ENCODE assay signal across 16 cellular contexts in the genomic region with DNA sequence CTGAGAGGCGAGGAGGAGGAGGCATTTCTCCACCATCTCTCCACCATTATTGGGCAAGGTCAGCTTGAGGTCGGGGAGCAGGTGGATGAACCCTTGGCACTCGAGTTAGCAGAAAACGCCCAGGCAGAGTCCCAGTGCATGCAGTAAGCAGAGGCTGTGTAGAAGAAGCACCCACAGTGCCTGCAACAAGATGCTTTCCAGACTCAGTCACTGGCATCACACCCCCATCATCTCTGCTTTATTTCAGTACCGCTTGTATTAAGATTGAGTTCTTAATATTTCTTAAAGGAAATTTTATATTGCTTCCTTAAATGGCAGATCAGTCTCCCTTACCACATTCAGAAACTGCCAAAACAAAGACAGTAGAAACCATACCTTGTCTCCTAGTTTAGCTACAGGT.
A peak's percentile ranks its signal among the peaks of the same experiment; 100 is the strongest.
DNase-seq lines count a peak whose midpoint lies in the region; ATAC-seq and TF ChIP-seq lines count a peak whose summit lies in the region.
"Had no signal": no experiment of that assay in that cellular context is flagged by ENCODE, and none has a peak within 500 bp of the region (broad histone marks: within the 10 kb centered on the region; RNA-seq: fewer than 3 reads in every experiment).

No MANE protein-coding gene starts in this region.

- H3K9ac ChIP-seq in SK-N-SH (no peak overlapping the region), rectal smooth muscle tissue (ENCODE audit: low read length) (no peak overlapping the region)
- H3K9ac ChIP-seq: BLaER1 had no signal

- CTCF ChIA-PET in SK-N-SH (lab: Yijun Ruan, JAX): interaction anchor here (0.9 to 1.5 kb wide), 3 partner anchors 16 to 29 kb away, joined by 3 to 5 read pairs (median 3); no protein-coding TSS in a partner anchor
- CTCF ChIA-PET in GM10248 (lab: Yijun Ruan, JAX): interaction anchor here (1.3 to 1.6 kb wide), 2 partner anchors 14 to 30 kb away, joined by 3 to 6 read pairs; no protein-coding TSS in a partner anchor

- H2AFZ ChIP-seq in SK-N-SH (ENCODE audit: low read depth): no peak overlapping the region

- H3K36me3 ChIP-seq in SK-N-SH (replicated peaks in 1 of 2; ENCODE audit: control insufficient read depth in 1 of 2, insufficient read depth in 2 of 2, low read length in 1 of 2) (peaks cover 27 to 29% of the 10 kb centered on the region in 2 experiments), esophagus muscularis mucosa (peaks cover 0 to 38% (median 26%) of the 10 kb centered on the region in 4 donors), rectal smooth muscle tissue (ENCODE audit: control insufficient read depth, insufficient read depth, low read length) (no peaks in the 10 kb centered on the region)

- H3K4me3 ChIP-seq in SK-N-SH (ENCODE audit: low read depth in 2 of 2, low read length in 1 of 2) (no peak overlapping the region), esophagus muscularis mucosa (no peak overlapping the region), rectal smooth muscle tissue (ENCODE audit: low read length) (no peak overlapping the region)
- H3K4me3 ChIP-seq: BLaER1 had no signal

- no peak for TF ChIP-seq POLR2A in esophagus muscularis mucosa (IDR thresholded peaks at IDR 0.05; ENCODE audit: low read depth)

- H3F3A ChIP-seq in SK-N-SH (replicated peaks; ENCODE audit: insufficient read depth): peaks cover 10% of the 10 kb centered on the region

- H3K4me1 Mint-ChIP-seq in type B pancreatic cell (ENCODE audit: unreplicated experiment): peaks cover 57% of the 10 kb centered on the region
- peaks cover 16% of the 10 kb centered on the region for H3K4me1 Mint-ChIP-seq in progenitor cell of endocrine pancreas (ENCODE audit: low read depth)

- H3K4me1 ChIP-seq in SK-N-SH (ENCODE audit: control insufficient read depth in 1 of 2, insufficient read depth in 2 of 2, low read depth in 1 of 2, low read length in 1 of 2) (peaks cover 33 to 94% of the 10 kb centered on the region in 2 experiments), esophagus muscularis mucosa (peaks cover 62 to 90% (median 75%) of the 10 kb centered on the region in 4 donors), rectal smooth muscle tissue (ENCODE audit: control insufficient read depth, insufficient read depth, low read length) (peaks cover 81% of the 10 kb centered on the region)

- H3K27me3 ChIP-seq in SK-N-SH (ENCODE audit: insufficient read depth): no peaks in the 10 kb centered on the region
- no peaks in the 10 kb centered on the region for H3K27me3 ChIP-seq in esophagus muscularis mucosa
- H3K27me3 ChIP-seq in rectal smooth muscle tissue (ENCODE audit: control insufficient read depth, insufficient read depth, low read length): no peaks in the 10 kb centered on the region
- H3K27me3 ChIP-seq: BLaER1 had no signal

- H3K4me2 ChIP-seq in SK-N-SH: no peak overlapping the region
- H3K4me2 ChIP-seq: BLaER1 had no signal

- no peak for ATAC-seq in SK-N-SH treated with all-trans-retinoic acid at 6 μM for 48 hours

- H3K36me3 Mint-ChIP-seq in type B pancreatic cell (peaks cover 20% of the 10 kb centered on the region), progenitor cell of endocrine pancreas (ENCODE audit: insufficient read depth) (peaks cover 5% of the 10 kb centered on the region)

- H3K79me2 ChIP-seq in SK-N-SH (ENCODE audit: insufficient read depth): peaks cover 6% of the 10 kb centered on the region; the same call in 1 of the 2 replicates

- H3K9me3 Mint-ChIP-seq in type B pancreatic cell (no peaks in the 10 kb centered on the region), progenitor cell of endocrine pancreas (ENCODE audit: low read depth) (no peaks in the 10 kb centered on the region)
- H3K9me3 Mint-ChIP-seq: CD8-positive, alpha-beta memory T cell had no signal

- TF ChIP-seq EP300 in SK-N-SH (IDR thresholded peaks at IDR 0.05; ENCODE audit: borderline replicate concordance in 1 of 2, low read depth in 1 of 2, low read length in 1 of 2) (no peak), esophagus muscularis mucosa (IDR thresholded peaks at IDR 0.05) (no peak)

- peaks cover 6% of the 10 kb centered on the region; the same call in 1 of the 2 replicates for H4K20me1 ChIP-seq in SK-N-SH (ENCODE audit: insufficient read depth)

- DNase-seq in SK-N-SH (no peak), esophagus muscularis mucosa (ENCODE audit: extremely low spot score) (no peak), type B pancreatic cell (ENCODE audit: extremely low spot score, unreplicated experiment) (no peak), progenitor cell of endocrine pancreas (ENCODE audit: low spot score, unreplicated experiment) (no peak), GM10248 (ENCODE audit: extremely low spot score) (no peak)
- no peak for DNase-seq in activated CD8-positive, alpha-beta memory T cell treated with anti-CD3 and anti-CD28 coated beads, Interleukin-2, amount 50 U/mL, for 4 hours
- DNase-seq: CD8-positive, alpha-beta memory T cell; KG1; NCI-H1048; NCI-H146; NCI-H2227 treated with DMSO at 0.1 percent for 48 hours; NCI-H524 treated with DMSO at 0.1 percent for 48 hours had no signal

- H3K27ac Mint-ChIP-seq in type B pancreatic cell (peak overlapping the region; percentile 80), progenitor cell of endocrine pancreas (no peak overlapping the region)

- H3K9me2 ChIP-seq in SK-N-SH: no peaks in the 10 kb centered on the region

- TF ChIP-seq RAD21 in SK-N-SH (IDR thresholded peaks at IDR 0.05; ENCODE audit: low read length): no peak

- intact Hi-C loops in esophagus muscularis mucosa (cut with DNase I): loop anchor here (5.0 kb wide), 1 partner anchor 47 kb away; no protein-coding TSS in a partner anchor

- H3K27ac ChIP-seq in SK-N-SH (ENCODE audit: low read depth in 2 of 2, low read length in 1 of 2) (peak overlapping the region; percentile 72 to 93; a peak in 3 of 4 replicates), esophagus muscularis mucosa (replicated peaks in 1 of 4) (peak overlapping the region; percentile 85 to 88 (median 86)), rectal smooth muscle tissue (ENCODE audit: low read depth, low read length) (peak overlapping the region; percentile 93)
- H3K27ac ChIP-seq: 22Rv1, BLaER1 had no signal

- H3K9me3 ChIP-seq in SK-N-SH (no peaks in the 10 kb centered on the region), esophagus muscularis mucosa (no peaks in the 10 kb centered on the region)
- H3K9me3 ChIP-seq: BLaER1 had no signal

- H3K27me3 Mint-ChIP-seq in type B pancreatic cell (peaks cover 2% of the 10 kb centered on the region), progenitor cell of endocrine pancreas (no peaks in the 10 kb centered on the region)

- H3K4me3 Mint-ChIP-seq in type B pancreatic cell (no peak overlapping the region), progenitor cell of endocrine pancreas (ENCODE audit: low read depth) (no peak overlapping the region)
- H3K4me3 Mint-ChIP-seq: CD8-positive, alpha-beta memory T cell had no signal

- POLR2A ChIA-PET in SK-N-SH (lab: Yijun Ruan, JAX) (interaction anchor here (12.4 kb wide), 1 partner anchor 19 kb away, joined by 237 read pairs; no protein-coding TSS in a partner anchor), GM10248 (lab: Yijun Ruan, JAX) (no interaction called here)

- TF ChIP-seq CTCF in SK-N-SH (IDR thresholded peaks at IDR 0.05): no peak
- no peak for TF ChIP-seq CTCF in esophagus muscularis mucosa (IDR thresholded peaks at IDR 0.05)
- TF ChIP-seq CTCF in type B pancreatic cell (conservative IDR thresholded peaks at IDR 0.05): no peak
- TF ChIP-seq CTCF in progenitor cell of endocrine pancreas (IDR thresholded peaks at IDR 0.05; ENCODE audit: unreplicated experiment): no peak
- TF ChIP-seq CTCF in GM10248 (IDR thresholded peaks at IDR 0.05; ENCODE audit: control extremely low read depth, extremely low read depth, low read depth, missing control alignments): no peak

- 92% methylated on average over 5 of the region's 5 CpGs for WGBS in SK-N-SH (ENCODE audit: low lambda C conversion rate)
- WGBS in esophagus muscularis mucosa: 91% methylated on average over 5 of the region's 5 CpGs

TF ChIP-seq in SK-N-SH, 30 proteins besides CTCF, POLR2A, EP300 and RAD21 (continues in another document):
- TF ChIP-seq RCOR1 (IDR thresholded peaks at IDR 0.05; ENCODE audit: low read length): no peak
- no peak for TF ChIP-seq TCF12 (IDR thresholded peaks at IDR 0.05)
- no peak for TF ChIP-seq FOXM1 (IDR thresholded peaks at IDR 0.05; ENCODE audit: low read depth)
- TF ChIP-seq RFX5 (IDR thresholded peaks at IDR 0.05; ENCODE audit: low read length): no peak
- no peak for TF ChIP-seq NFIC (IDR thresholded peaks at IDR 0.05; ENCODE audit: borderline replicate concordance)
- no peak for TF ChIP-seq RXRA (IDR thresholded peaks at IDR 0.05; ENCODE audit: borderline replicate concordance, low read depth)
- TF ChIP-seq, protein P1, sequence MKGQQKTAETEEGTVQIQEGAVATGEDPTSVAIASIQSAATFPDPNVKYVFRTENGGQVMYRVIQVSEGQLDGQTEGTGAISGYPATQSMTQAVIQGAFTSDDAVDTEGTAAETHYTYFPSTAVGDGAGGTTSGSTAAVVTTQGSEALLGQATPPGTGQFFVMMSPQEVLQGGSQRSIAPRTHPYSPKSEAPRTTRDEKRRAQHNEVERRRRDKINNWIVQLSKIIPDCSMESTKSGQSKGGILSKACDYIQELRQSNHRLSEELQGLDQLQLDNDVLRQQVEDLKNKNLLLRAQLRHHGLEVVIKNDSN (IDR thresholded peaks at IDR 0.05; ENCODE audit: borderline replicate concordance, low read depth): no peak
- no peak for TF ChIP-seq YY1 (IDR thresholded peaks at IDR 0.05; ENCODE audit: low read depth)
- TF ChIP-seq MXI1 (IDR thresholded peaks at IDR 0.05; ENCODE audit: low read depth, low read length): no peak

TF ChIP-seq in SK-N-SH treated with all-trans-retinoic acid at 6 μM for 48 hours, 23 proteins besides CTCF, POLR2A, EP300 and RAD21 (continues in another document):
- no peak for TF ChIP-seq OSR1 (CRISPR knock-in tag; IDR thresholded peaks at IDR 0.05)
- no peak for TF ChIP-seq CSDC2 (CRISPR knock-in tag; IDR thresholded peaks at IDR 0.05)
- no peak for TF ChIP-seq SNAI2 (CRISPR knock-in tag; IDR thresholded peaks at IDR 0.05)
- no peak for TF ChIP-seq ESRRG (CRISPR knock-in tag; IDR thresholded peaks at IDR 0.05)
- TF ChIP-seq, protein P2, sequence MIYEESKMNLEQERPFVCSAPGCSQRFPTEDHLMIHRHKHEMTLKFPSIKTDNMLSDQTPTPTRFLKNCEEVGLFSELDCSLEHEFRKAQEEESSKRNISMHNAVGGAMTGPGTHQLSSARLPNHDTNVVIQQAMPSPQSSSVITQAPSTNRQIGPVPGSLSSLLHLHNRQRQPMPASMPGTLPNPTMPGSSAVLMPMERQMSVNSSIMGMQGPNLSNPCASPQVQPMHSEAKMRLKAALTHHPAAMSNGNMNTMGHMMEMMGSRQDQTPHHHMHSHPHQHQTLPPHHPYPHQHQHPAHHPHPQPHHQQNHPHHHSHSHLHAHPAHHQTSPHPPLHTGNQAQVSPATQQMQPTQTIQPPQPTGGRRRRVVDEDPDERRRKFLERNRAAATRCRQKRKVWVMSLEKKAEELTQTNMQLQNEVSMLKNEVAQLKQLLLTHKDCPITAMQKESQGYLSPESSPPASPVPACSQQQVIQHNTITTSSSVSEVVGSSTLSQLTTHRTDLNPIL (CRISPR knock-in tag; IDR thresholded peaks at IDR 0.05; ENCODE audit: low read depth): no peak
- TF ChIP-seq TOX (CRISPR knock-in tag; IDR thresholded peaks at IDR 0.05; ENCODE audit: borderline replicate concordance): no peak
- TF ChIP-seq ZC3H10 (CRISPR knock-in tag; IDR thresholded peaks at IDR 0.05): no peak
